Comparison of ENCODE assay signal across 12 cellular contexts in genomic region chr12:104718581-104718980, GRCh38.
DNase-seq lines count a peak whose midpoint lies in the region; ATAC-seq and TF ChIP-seq lines count a peak whose summit lies in the region.
"Had no signal": no experiment of that assay in that cellular context is flagged by ENCODE, and none has a peak within 500 bp of the region (broad histone marks: within the 10 kb centered on the region; RNA-seq: fewer than 3 reads in every experiment).

No MANE protein-coding gene starts in this region.

- CTCF ChIA-PET in CD4-positive, alpha-beta T cell (lab: Charles Lee): interaction anchor here (0.8 kb wide), 1 partner anchor 50 kb away, joined by 3 read pairs; no protein-coding TSS in a partner anchor
- CTCF ChIA-PET in HEK293 (lab: Yijun Ruan, JAX): no interaction called here
- CTCF ChIA-PET in activated CD4-positive, alpha-beta T cell treated with anti-CD3 and anti-CD28 coated beads for 36 hours (lab: Charles Lee): no interaction called here

- H3K36me3 Mint-ChIP-seq in CD4-positive, alpha-beta T cell (ENCODE audit: low read depth): no peaks in the 10 kb centered on the region
- H3K36me3 Mint-ChIP-seq in activated T-helper 1 cell treated with anti-CD3 and anti-CD28 coated beads, Interleukin-12 subunit alpha, Interleukin-12 subunit beta, Interleukin-2, Interleukin-4 antibody, amounts not matched to agents 30 ng/mL and 10 ng/mL and 1 ng/mL, durations not matched to agents 14 hours and 24 hours and 36 hours (ENCODE audit: low read depth): no peaks in the 10 kb centered on the region
- H3K36me3 Mint-ChIP-seq in activated CD4-positive, alpha-beta T cell treated with anti-CD3 and anti-CD28 coated beads for 36 hours (ENCODE audit: low read depth): no peaks in the 10 kb centered on the region

- H3K27me3 Mint-ChIP-seq in CD4-positive, alpha-beta T cell: no peaks in the 10 kb centered on the region
- no peaks in the 10 kb centered on the region for H3K27me3 Mint-ChIP-seq in activated T-helper 1 cell treated with anti-CD3 and anti-CD28 coated beads, Interleukin-12 subunit alpha, Interleukin-12 subunit beta, Interleukin-2, Interleukin-4 antibody, amounts not matched to agents 30 ng/mL and 10 ng/mL and 1 ng/mL, durations not matched to agents 14 hours and 24 hours and 36 hours (ENCODE audit: insufficient read depth)
- no peaks in the 10 kb centered on the region for H3K27me3 Mint-ChIP-seq in activated CD4-positive, alpha-beta T cell treated with anti-CD3 and anti-CD28 coated beads for 36 hours
- H3K27me3 Mint-ChIP-seq: activated naive CD8-positive, alpha-beta T cell; stimulated activated naive CD8-positive, alpha-beta T cell treated with anti-CD3 and anti-CD28 coated beads, Interleukin-15, Interleukin-2, amounts not matched to agents 100 ng/mL and 50 ng/mL, for 24 hours had no signal

- no peaks in the 10 kb centered on the region for H3K36me3 ChIP-seq in HEK293 (ENCODE audit: control insufficient read depth in 2 of 2, insufficient read depth in 1 of 2, low read length in 2 of 2)
- H3K36me3 ChIP-seq: ovary had no signal

- no peak overlapping the region for H3K4me3 Mint-ChIP-seq in CD4-positive, alpha-beta T cell
- no peak overlapping the region for H3K4me3 Mint-ChIP-seq in activated T-helper 1 cell treated with anti-CD3 and anti-CD28 coated beads, Interleukin-12 subunit alpha, Interleukin-12 subunit beta, Interleukin-2, Interleukin-4 antibody, amounts not matched to agents 30 ng/mL and 10 ng/mL and 1 ng/mL, durations not matched to agents 14 hours and 24 hours and 36 hours
- no peak overlapping the region for H3K4me3 Mint-ChIP-seq in activated CD4-positive, alpha-beta T cell treated with anti-CD3 and anti-CD28 coated beads for 36 hours
- H3K4me3 Mint-ChIP-seq: activated naive CD8-positive, alpha-beta T cell; stimulated activated naive CD8-positive, alpha-beta T cell treated with anti-CD3 and anti-CD28 coated beads, Interleukin-15, Interleukin-2, amounts not matched to agents 100 ng/mL and 50 ng/mL, for 24 hours had no signal

- H3K9me3 Mint-ChIP-seq in CD4-positive, alpha-beta T cell: no peaks in the 10 kb centered on the region
- H3K9me3 Mint-ChIP-seq in activated T-helper 1 cell treated with anti-CD3 and anti-CD28 coated beads, Interleukin-12 subunit alpha, Interleukin-12 subunit beta, Interleukin-2, Interleukin-4 antibody, amounts not matched to agents 30 ng/mL and 10 ng/mL and 1 ng/mL, durations not matched to agents 14 hours and 24 hours and 36 hours: no peaks in the 10 kb centered on the region
- H3K9me3 Mint-ChIP-seq in activated CD4-positive, alpha-beta T cell treated with anti-CD3 and anti-CD28 coated beads for 36 hours (ENCODE audit: low read depth): no peaks in the 10 kb centered on the region
- H3K9me3 Mint-ChIP-seq: stimulated activated naive CD8-positive, alpha-beta T cell treated with anti-CD3 and anti-CD28 coated beads, Interleukin-15, Interleukin-2, amounts not matched to agents 100 ng/mL and 50 ng/mL, for 24 hours had no signal

- H3K9me3 ChIP-seq in CD4-positive, alpha-beta T cell (ENCODE audit: control insufficient read depth, low read length): no peaks in the 10 kb centered on the region
- H3K9me3 ChIP-seq in HEK293 (ENCODE audit: control insufficient read depth, insufficient read depth, low read depth, low read length): no peaks in the 10 kb centered on the region
- H3K9me3 ChIP-seq: ovary had no signal

- DNase-seq in CD4-positive, alpha-beta T cell: no peak
- DNase-seq in activated T-helper 1 cell treated with anti-CD3 and anti-CD28 coated beads, Interleukin-12 subunit alpha, Interleukin-12 subunit beta, Interleukin-2, Interleukin-4 antibody, amounts not matched to agents 30 ng/mL and 10 ng/mL and 1 ng/mL, durations not matched to agents 14 hours and 24 hours and 36 hours (ENCODE audit: low spot score): no peak
- peak; percentile 42 for DNase-seq in medulla oblongata (ENCODE audit: extremely low spot score)
- DNase-seq in iPS-NIHi7 (ENCODE audit: extremely low spot score): no peak
- DNase-seq in OCI-M1 (lab: John Stamatoyannopoulos, UW): no peak
- no peak for DNase-seq in activated CD4-positive, alpha-beta T cell treated with anti-CD3 and anti-CD28 coated beads for 36 hours
- no peak for DNase-seq in activated effector memory CD4-positive, alpha-beta T cell treated with anti-CD3 and anti-CD28 coated beads, Interleukin-2, amount 50 U/mL, for 16 hours
- DNase-seq: dorsolateral prefrontal cortex had no signal

- peaks cover 6% of the 10 kb centered on the region for H3K4me1 ChIP-seq in HEK293 (ENCODE audit: control insufficient read depth, insufficient read depth, low read length)

- peaks cover 81% of the 10 kb centered on the region for H3K4me1 Mint-ChIP-seq in CD4-positive, alpha-beta T cell (ENCODE audit: low read depth)
- H3K4me1 Mint-ChIP-seq in activated T-helper 1 cell treated with anti-CD3 and anti-CD28 coated beads, Interleukin-12 subunit alpha, Interleukin-12 subunit beta, Interleukin-2, Interleukin-4 antibody, amounts not matched to agents 30 ng/mL and 10 ng/mL and 1 ng/mL, durations not matched to agents 14 hours and 24 hours and 36 hours (ENCODE audit: low read depth): peaks cover 78% of the 10 kb centered on the region
- H3K4me1 Mint-ChIP-seq in activated CD4-positive, alpha-beta T cell treated with anti-CD3 and anti-CD28 coated beads for 36 hours: peaks cover 37% of the 10 kb centered on the region

- H3K27ac ChIP-seq in CD4-positive, alpha-beta T cell (ENCODE audit: low read depth, low read length): no peak overlapping the region
- H3K27ac ChIP-seq in HEK293 (ENCODE audit: extremely low read depth, low read depth, low read length): no peak overlapping the region
- H3K27ac ChIP-seq: ovary had no signal

- no peak for ATAC-seq in CD4-positive, alpha-beta T cell (ENCODE audit: poor library complexity)
- ATAC-seq in activated CD4-positive, alpha-beta T cell treated with anti-CD3 and anti-CD28 coated beads for 36 hours: no peak

- H3K27ac Mint-ChIP-seq in CD4-positive, alpha-beta T cell: peak overlapping the region; percentile 89
- H3K27ac Mint-ChIP-seq in activated T-helper 1 cell treated with anti-CD3 and anti-CD28 coated beads, Interleukin-12 subunit alpha, Interleukin-12 subunit beta, Interleukin-2, Interleukin-4 antibody, amounts not matched to agents 30 ng/mL and 10 ng/mL and 1 ng/mL, durations not matched to agents 14 hours and 24 hours and 36 hours: peak overlapping the region; percentile 16
- H3K27ac Mint-ChIP-seq in activated CD4-positive, alpha-beta T cell treated with anti-CD3 and anti-CD28 coated beads for 36 hours: no peak overlapping the region
- H3K27ac Mint-ChIP-seq: stimulated activated naive CD8-positive, alpha-beta T cell treated with anti-CD3 and anti-CD28 coated beads, Interleukin-15, Interleukin-2, amounts not matched to agents 100 ng/mL and 50 ng/mL, for 24 hours had no signal

- no peak for TF ChIP-seq CTCF in CD4-positive, alpha-beta T cell (IDR thresholded peaks at IDR 0.05)
- TF ChIP-seq CTCF in HEK293 (tag by site-specific recombination; IDR thresholded peaks at IDR 0.05): no peak

- no peaks in the 10 kb centered on the region for H3K27me3 ChIP-seq in CD4-positive, alpha-beta T cell (ENCODE audit: control insufficient read depth, insufficient read depth, low read length)
- H3K27me3 ChIP-seq: ovary had no signal

- no peak overlapping the region for H3K4me3 ChIP-seq in HEK293 (ENCODE audit: low read depth, low read length)
- H3K4me3 ChIP-seq: dorsolateral prefrontal cortex, ovary had no signal

- POLR2A ChIA-PET in CD4-positive, alpha-beta T cell (lab: Charles Lee): interaction anchor here (1.2 to 2.8 kb wide), 2 partner anchors 24 to 221 kb away, joined by 3 to 14 read pairs; no protein-coding TSS in a partner anchor
- POLR2A ChIA-PET in HEK293 (lab: Yijun Ruan, JAX): no interaction called here
- POLR2A ChIA-PET in activated CD4-positive, alpha-beta T cell treated with anti-CD3 and anti-CD28 coated beads for 36 hours (lab: Charles Lee): no interaction called here

- intact Hi-C loops in CD4-positive, alpha-beta T cell (cut with DNase I, micrococcal nuclease): no loop called here
- intact Hi-C loops in activated T-helper 1 cell treated with anti-CD3 and anti-CD28 coated beads, Interleukin-12 subunit alpha, Interleukin-12 subunit beta, Interleukin-2, Interleukin-4 antibody, amounts not matched to agents 30 ng/mL and 10 ng/mL and 1 ng/mL, durations not matched to agents 14 hours and 24 hours and 36 hours (cut with micrococcal nuclease): no loop called here
- intact Hi-C loops in activated CD4-positive, alpha-beta T cell treated with anti-CD3 and anti-CD28 coated beads for 36 hours (cut with DNase I, micrococcal nuclease): no loop called here

TF ChIP-seq in HEK293, 187 proteins besides CTCF, POLR2A, EP300 and RAD21:
- TF ChIP-seq ZBTB44 (tag by site-specific recombination; IDR thresholded peaks at IDR 0.05): peak; percentile 52; the same call in 1 of the 2 replicates
- TF ChIP-seq KLF9 (tag by site-specific recombination; IDR thresholded peaks at IDR 0.05; ENCODE audit: low read depth): no peak
- TF ChIP-seq ZNF585B (tag by site-specific recombination; IDR thresholded peaks at IDR 0.05): no peak
- TF ChIP-seq GLIS1 (tag by site-specific recombination; IDR thresholded peaks at IDR 0.05): 0 out of 2 replicates have a peak, but pooled peaks have one; percentile 7
- no peak for TF ChIP-seq ZNF174 (tag by site-specific recombination; IDR thresholded peaks at IDR 0.05)
- no peak for TF ChIP-seq ZNF596 (tag by site-specific recombination; IDR thresholded peaks at IDR 0.05)
- TF ChIP-seq ZNF555 (tag by site-specific recombination; conservative IDR thresholded peaks at IDR 0.05): no peak
- no peak for TF ChIP-seq TRIM28 (IDR thresholded peaks at IDR 0.05; ENCODE audit: borderline replicate concordance, low read length)
